17 cellular contexts compared by ENCODE assay signal in the genomic region with DNA sequence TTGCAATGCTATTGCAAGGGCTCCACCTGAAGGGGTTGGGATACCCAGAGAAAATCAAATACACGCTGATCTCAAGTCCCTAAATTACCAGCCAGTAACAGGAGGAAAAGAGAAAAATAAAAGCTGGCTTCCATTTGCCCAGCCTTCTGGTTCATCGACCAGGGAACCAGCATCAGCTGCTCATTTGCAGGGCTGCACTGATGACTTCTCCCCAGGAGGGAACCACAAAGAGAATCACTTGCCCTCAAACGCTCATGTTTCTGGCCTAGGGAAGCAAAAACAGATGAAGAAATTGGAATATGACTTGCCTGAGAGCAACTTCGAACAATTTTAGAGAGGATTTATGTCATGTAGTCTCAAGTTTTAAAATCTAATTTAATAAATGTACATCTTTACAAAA.
DNase-seq lines count a peak whose midpoint lies in the region; ATAC-seq and TF ChIP-seq lines count a peak whose summit lies in the region.
"Had no signal": no experiment of that assay in that cellular context is flagged by ENCODE, and none has a peak within 500 bp of the region (broad histone marks: within the 10 kb centered on the region; RNA-seq: fewer than 3 reads in every experiment).

No MANE protein-coding gene starts in this region.

- H3K4me2 ChIP-seq in smooth muscle cell: no peak overlapping the region

- H3K36me3 ChIP-seq in H7 (replicated peaks; ENCODE audit: control insufficient read depth, insufficient read depth, low read length) (no peaks in the 10 kb centered on the region), smooth muscle cell (ENCODE audit: low read depth) (no peaks in the 10 kb centered on the region)
- H3K36me3 ChIP-seq: gastrocnemius medialis had no signal

- WGBS in smooth muscle cell (ENCODE audit: low lambda C conversion rate): 79% methylated on average over 4 of the region's 4 CpGs

- no peak overlapping the region for H3K4me3 ChIP-seq in H7 (ENCODE audit: insufficient read depth, low read depth, low read length)
- H3K4me3 ChIP-seq in astrocyte of the spinal cord (ENCODE audit: low read depth, low read length): no peak overlapping the region
- H3K4me3 ChIP-seq in smooth muscle cell: no peak overlapping the region
- H3K4me3 ChIP-seq: gastrocnemius medialis had no signal

- no peak overlapping the region for H2AFZ ChIP-seq in smooth muscle cell (ENCODE audit: low read depth)

- no peaks in the 10 kb centered on the region for H3F3A ChIP-seq in smooth muscle cell (ENCODE audit: low read depth)

- no peaks in the 10 kb centered on the region for H4K20me1 ChIP-seq in smooth muscle cell (ENCODE audit: low read depth)

- H3K27ac ChIP-seq in smooth muscle cell (ENCODE audit: low read depth): no peak overlapping the region
- H3K27ac ChIP-seq: gastrocnemius medialis had no signal

- TF ChIP-seq CTCF in astrocyte of the spinal cord (IDR thresholded peaks at IDR 0.05; ENCODE audit: low read depth, low read length) (no peak), smooth muscle cell (IDR thresholded peaks at IDR 0.05; ENCODE audit: borderline replicate concordance, insufficient read depth, poor library complexity, severe bottlenecking) (no peak)

- no peak overlapping the region for H3K9ac ChIP-seq in smooth muscle cell (ENCODE audit: low read depth)

- in situ Hi-C loops in astrocyte of the spinal cord (cut with HindIII; ENCODE audit: low sequenced_read_pairs): no loop called here

- H3K9me3 ChIP-seq in smooth muscle cell (replicated peaks; ENCODE audit: low read depth): no peaks in the 10 kb centered on the region
- H3K9me3 ChIP-seq: gastrocnemius medialis had no signal

- ATAC-seq in HG03097 (IDR thresholded peaks at IDR 0.05; ENCODE audit: low FRiP score, unreplicated experiment): no peak
- ATAC-seq in HG02798 (IDR thresholded peaks at IDR 0.05; ENCODE audit: poor library complexity, unreplicated experiment): no peak
- ATAC-seq: gastrocnemius medialis, PC-3, right cardiac atrium had no signal

- H3K4me1 ChIP-seq in smooth muscle cell (ENCODE audit: low read depth): peaks cover 13% of the 10 kb centered on the region
- H3K4me1 ChIP-seq: gastrocnemius medialis had no signal

- DNase-seq in H7: peak; percentile 24
- DNase-seq in NCI-H2107 (lab: John Stamatoyannopoulos, UW): peak; percentile 48
- peak; percentile 49 for DNase-seq in astrocyte of the spinal cord (ENCODE audit: low read depth, low spot score)
- peak; percentile 69 for DNase-seq in myocyte (ENCODE audit: low read depth)
- DNase-seq in stimulated activated CD4-positive, alpha-beta T cell treated with anti-CD3 and anti-CD28 coated beads, Interleukin-4, amount 100 ng/mL, for 1 hour: no peak
- no peak for DNase-seq in smooth muscle cell (lab: John Stamatoyannopoulos, UW; ENCODE audit: unreplicated experiment)
- DNase-seq: activated CD4-positive, alpha-beta T cell treated with anti-CD3 and anti-CD28 coated beads, Interleukin-2, amount 50 U/mL, for 48 hours; activated T-cell treated with anti-CD3 and anti-CD28 coated beads, Interleukin-2, amount 50 U/mL, for 24 hours; Calu3; gastrocnemius medialis; KBM-7; mammary epithelial cell; NCI-H1694 treated with DMSO at 0.1 percent for 48 hours; PC-3; right cardiac atrium had no signal

- H3K27me3 ChIP-seq in H7 (ENCODE audit: control insufficient read depth, insufficient read depth, low read length) (no peaks in the 10 kb centered on the region), smooth muscle cell (ENCODE audit: low read depth) (no peaks in the 10 kb centered on the region)
- H3K27me3 ChIP-seq: gastrocnemius medialis had no signal

- H3K79me2 ChIP-seq in smooth muscle cell (ENCODE audit: low read depth): no peaks in the 10 kb centered on the region

Comparison
In these comparisons a context has a peak if more than half of its experiments do, and no peak if none do; other contexts are left out.
1. DNase-seq: peak in H7 (single experiment), NCI-H2107 (single experiment), astrocyte of the spinal cord (single experiment) and myocyte (single experiment); none in stimulated activated CD4-positive, alpha-beta T cell treated with anti-CD3 and anti-CD28 coated beads, Interleukin-4, amount 100 ng/mL, for 1 hour (single experiment) and smooth muscle cell (single experiment).